13 cellular contexts compared by ENCODE assay signal in the genomic region with DNA sequence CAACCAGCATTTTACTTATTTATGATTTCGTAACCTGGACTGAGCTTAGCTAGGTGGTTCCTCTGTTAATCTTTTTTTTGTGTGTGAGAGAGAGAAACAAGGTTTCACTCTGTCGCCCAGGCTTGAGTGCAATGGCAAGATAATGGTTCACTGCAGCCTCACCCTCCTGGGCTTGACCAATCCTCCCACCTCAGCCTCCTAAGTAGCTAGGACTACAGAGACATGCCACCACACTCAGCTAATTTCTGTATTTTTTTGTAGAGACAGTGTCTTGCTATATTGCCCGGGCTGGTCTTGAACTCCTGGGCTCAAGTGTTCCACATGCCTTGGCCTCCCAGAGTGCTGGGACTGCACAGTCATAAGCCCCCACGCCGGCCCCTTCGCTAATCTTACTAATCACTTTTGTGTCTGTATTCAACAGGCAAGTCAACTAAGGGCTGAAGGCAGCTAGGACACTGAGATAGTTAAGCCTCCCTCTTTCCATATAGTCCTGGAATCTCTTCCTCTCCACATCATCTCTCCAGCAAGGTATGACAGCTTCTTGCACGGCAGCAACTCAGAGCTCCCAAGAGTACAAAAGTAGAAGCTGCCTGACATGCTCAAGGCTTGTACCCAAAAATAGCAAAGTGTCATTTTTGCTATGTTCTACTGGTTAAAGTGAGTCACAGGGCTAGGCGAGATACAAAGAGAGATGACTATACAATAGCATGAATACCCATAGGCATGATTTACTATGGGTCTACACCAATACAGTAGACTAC. TPM values are rescaled to one million over a fixed set of nuclear protein-coding genes. Genes with fewer than 3 reads are reported as not detected.
DNase-seq lines count a peak whose midpoint lies in the region; ATAC-seq and TF ChIP-seq lines count a peak whose summit lies in the region.
"Had no signal": no experiment of that assay in that cellular context is flagged by ENCODE, and none has a peak within 500 bp of the region (broad histone marks: within the 10 kb centered on the region; RNA-seq: fewer than 3 reads in every experiment).

No MANE protein-coding gene starts in this region.

- H3K27ac ChIP-seq in gastrocnemius medialis = peak overlapping the region; percentile 8 to 62 (median 36)
- no peak overlapping the region for H3K27ac ChIP-seq in prostate gland
- H3K27ac ChIP-seq: colonic mucosa had no signal

- peaks cover 54 to 64% of the 10 kb centered on the region in 2 donors for H3K4me1 ChIP-seq in gastrocnemius medialis
- H3K4me1 ChIP-seq in prostate gland (replicated peaks) = peaks cover 4% of the 10 kb centered on the region

- no peak for TF ChIP-seq POLR2A in gastrocnemius medialis (IDR thresholded peaks at IDR 0.05)
- TF ChIP-seq POLR2A in prostate gland (IDR thresholded peaks at IDR 0.05) = no peak

- TF ChIP-seq CTCF in gastrocnemius medialis (IDR thresholded peaks at IDR 0.05 in 4 of 5, conservative IDR thresholded peaks at IDR 0.05 in 1 of 5) = no peak
- no peak for TF ChIP-seq CTCF in prostate gland (IDR thresholded peaks at IDR 0.05)

- H3K36me3 ChIP-seq in gastrocnemius medialis = no peaks in the 10 kb centered on the region
- no peaks in the 10 kb centered on the region for H3K36me3 ChIP-seq in prostate gland
- H3K36me3 ChIP-seq: colonic mucosa had no signal

- no peak overlapping the region for H3K4me3 ChIP-seq in gastrocnemius medialis
- no peak overlapping the region for H3K4me3 ChIP-seq in prostate gland
- H3K4me3 ChIP-seq: colonic mucosa had no signal

- whole genome bisulfite sequencing in prostate gland = 88% methylated on average over 8 of the region's 8 CpGs

- DNase-seq in activated T-cell treated with anti-CD3 and anti-CD28 coated beads for 48 hours (ENCODE audit: low read depth) = peak; percentile 9
- no peak for DNase-seq in activated T-cell treated with anti-CD3 and anti-CD28 coated beads for 4 hours
- DNase-seq in M059J (ENCODE audit: low read depth) = peak; percentile 45
- DNase-seq in dermis blood vessel endothelial cell = peak; percentile 21
- DNase-seq in gastrocnemius medialis = no peak
- DNase-seq in NCI-H524 treated with DMSO at 0.1 percent for 48 hours (lab: John Stamatoyannopoulos, UW) = no peak
- no peak for DNase-seq in prostate gland (ENCODE audit: low spot score)
- DNase-seq: colonic mucosa, DMS79 treated with DMSO at 0.1 percent for 48 hours, naive B cell, OCI-M1, small intestine had no signal

- no peaks in the 10 kb centered on the region for H3K27me3 ChIP-seq in gastrocnemius medialis
- no peaks in the 10 kb centered on the region for H3K27me3 ChIP-seq in prostate gland (replicated peaks; ENCODE audit: insufficient read depth)
- H3K27me3 ChIP-seq: colonic mucosa had no signal

- H3K9me3 ChIP-seq in gastrocnemius medialis (no peaks in the 10 kb centered on the region), prostate gland (no peaks in the 10 kb centered on the region)
- H3K9me3 ChIP-seq: colonic mucosa had no signal

- in situ Hi-C loops in gastrocnemius medialis (cut with MboI; ENCODE audit: low sequenced_read_pairs in 4 of 4) = no loop called here

- ATAC-seq in gastrocnemius medialis (peak; percentile 59 to 75), GM19328 (IDR thresholded peaks at IDR 0.05; ENCODE audit: unreplicated experiment) (no peak)

- intact Hi-C loops in gastrocnemius medialis (cut with DNase I; ENCODE audit: low total_unique reads) = no loop called here
- intact Hi-C loops in prostate gland (cut with DNase I) = no loop called here

RNA-seq across cellular contexts. Expression of a gene that starts 11.3 kb away (rescaled TPM):
- total RNA-seq in M059J (2014; rRNA removed; shearing (Covaris generic)) = 9.7 and 18.9 TPM in 2 replicates
- 36.9 and 40.1 TPM in 2 replicates for total RNA-seq in dermis blood vessel endothelial cell
- 10 to 100 TPM; 44.1 to 67.6 (median 63.9) TPM for total RNA-seq in gastrocnemius medialis
- total RNA-seq in prostate gland = 100 to 1,000 TPM in 1 of 2 donors, 10 to 100 TPM in 1; 70.8 to 118 TPM

Comparison
In these comparisons a context has a peak if more than half of its experiments do, and no peak if none do; other contexts are left out.
1. DNase-seq: peak in activated T-cell treated with anti-CD3 and anti-CD28 coated beads for 48 hours (single experiment), M059J (single experiment) and dermis blood vessel endothelial cell (single experiment); none in activated T-cell treated with anti-CD3 and anti-CD28 coated beads for 4 hours (single experiment), gastrocnemius medialis (0 of 2), NCI-H524 treated with DMSO at 0.1 percent for 48 hours (single experiment) and prostate gland (single experiment).
2. H3K27ac ChIP-seq: peak in gastrocnemius medialis (4 of 4); none in prostate gland (0 of 2).